In genomic region chr17:41395044-41395443, GRCh38 we compare ENCODE assay signal across 9 cellular contexts. TPM values are rescaled to one million over a fixed set of nuclear protein-coding genes. Genes with fewer than 3 reads are reported as not detected.
"Had no signal": no experiment of that assay in that cellular context is flagged by ENCODE, and none has a peak within 500 bp of the region (broad histone marks: within the 10 kb centered on the region; RNA-seq: fewer than 3 reads in every experiment).

No MANE protein-coding gene starts in this region.

RNA-seq across cellular contexts. Expression of gene KRT31, which starts 2.4 kb away (rescaled TPM):
- total RNA-seq: LHCN-M2, MCF 10A, NCI-H460, OCI-LY7, PC-9, Right ventricle myocardium inferior, RPMI7951, SJCRH30, SK-MEL-5 had no signal

RNA-seq across cellular contexts. Expression of gene KRT34, which starts 12.9 kb away (rescaled TPM):
- total RNA-seq: OCI-LY7, Right ventricle myocardium inferior, RPMI7951, SK-MEL-5 had no signal

RNA-seq across cellular contexts. Expression of gene KRT33B, which starts 25.4 kb away (rescaled TPM):
- total RNA-seq: LHCN-M2, MCF 10A, NCI-H460, OCI-LY7, PC-9, Right ventricle myocardium inferior, SJCRH30, SK-MEL-5 had no signal

RNA-seq across cellular contexts. Expression of gene KRT37, which starts 29.3 kb away (rescaled TPM):
- total RNA-seq: LHCN-M2, MCF 10A, NCI-H460, OCI-LY7, PC-9, Right ventricle myocardium inferior, RPMI7951, SJCRH30, SK-MEL-5 had no signal

RNA-seq across cellular contexts. Expression of gene KRT33A, which starts 44.4 kb away (rescaled TPM):
- total RNA-seq: LHCN-M2, MCF 10A, NCI-H460, OCI-LY7, PC-9, Right ventricle myocardium inferior, RPMI7951, SJCRH30, SK-MEL-5 had no signal
